In the genomic region with DNA sequence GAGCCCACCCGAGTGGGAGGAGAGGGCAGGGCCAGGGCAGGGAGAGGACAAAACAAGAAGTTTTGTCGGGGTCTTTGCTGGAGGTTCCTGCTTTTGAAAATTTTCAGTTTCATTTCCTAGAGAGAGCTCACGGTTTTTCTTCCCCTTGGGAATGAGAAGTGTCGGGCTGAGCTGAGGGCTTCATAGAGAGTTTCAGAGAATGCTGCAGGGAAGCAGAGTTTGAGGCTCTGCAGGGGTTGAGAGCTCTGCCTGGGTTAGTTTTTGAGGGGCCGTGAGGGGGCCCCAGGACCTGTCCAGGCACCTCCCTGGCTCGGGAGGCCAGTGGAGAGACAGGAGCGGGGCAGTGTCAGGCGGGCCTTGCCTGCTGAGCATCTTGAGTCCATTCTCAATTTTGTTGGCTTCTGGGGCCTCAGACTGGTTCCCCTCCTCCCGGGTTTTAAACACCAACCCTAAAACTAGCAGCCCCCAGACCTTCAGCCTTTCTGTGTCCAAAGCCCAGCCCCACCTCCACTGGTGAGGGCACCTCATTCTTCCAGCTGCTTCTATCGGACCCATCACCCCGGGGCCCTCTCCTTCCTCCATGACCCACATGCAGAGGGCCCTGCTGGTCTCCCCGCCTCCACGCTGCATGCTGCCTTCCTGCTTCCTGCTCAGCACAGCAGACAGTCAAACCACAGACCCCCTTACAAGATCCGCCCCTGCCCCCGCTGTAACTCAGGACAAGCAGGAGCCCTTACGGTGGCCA, we compare ENCODE assay signal across 8 cellular contexts. TPM values are rescaled to one million over a fixed set of nuclear protein-coding genes. Genes with fewer than 3 reads are reported as not detected.
A peak's percentile ranks its signal among the peaks of the same experiment; 100 is the strongest.
DNase-seq lines count a peak whose midpoint lies in the region; ATAC-seq and TF ChIP-seq lines count a peak whose summit lies in the region.

No MANE protein-coding gene starts in this region.

- ATAC-seq in GM18873 (IDR thresholded peaks at IDR 0.05; ENCODE audit: low FRiP score, unreplicated experiment) (no peak), HG02798 (IDR thresholded peaks at IDR 0.05; ENCODE audit: poor library complexity, unreplicated experiment) (no peak)

- H3K4me1 ChIP-seq in SJSA1 (replicated peaks) (peaks cover 45% of the 10 kb centered on the region), prostate gland (replicated peaks) (peaks cover 20% of the 10 kb centered on the region)

- peaks cover 44% of the 10 kb centered on the region for H3K36me3 ChIP-seq in SJSA1
- H3K36me3 ChIP-seq in prostate gland, result no peaks in the 10 kb centered on the region

- H3K4me3 ChIP-seq in SJSA1 (no peak overlapping the region; the same call in 1 of the 2 replicates), cardiac fibroblast (replicated peaks in 1 of 2; ENCODE audit: low read depth in 2 of 2, low read length in 2 of 2) (peak overlapping the region; percentile 16 to 38), prostate gland (peak overlapping the region; percentile 29 to 32)

- intact Hi-C loops in prostate gland (cut with DNase I), result no loop called here

- H3K27me3 ChIP-seq in SJSA1 (replicated peaks) (no peaks in the 10 kb centered on the region), prostate gland (replicated peaks; ENCODE audit: insufficient read depth) (no peaks in the 10 kb centered on the region)

- WGBS in prostate gland, result 67% methylated on average over 16 of the region's 16 CpGs

- TF ChIP-seq CTCF in cardiac fibroblast (IDR thresholded peaks at IDR 0.05; ENCODE audit: low read depth, low read length) (no peak), prostate gland (IDR thresholded peaks at IDR 0.05) (no peak)

- no peak for TF ChIP-seq POLR2A in prostate gland (IDR thresholded peaks at IDR 0.05)

- H3K9me3 ChIP-seq in SJSA1 (replicated peaks) (0 out of 2 replicates have a peak, but pooled peaks cover 3% of the 10 kb centered on the region), prostate gland (no peaks in the 10 kb centered on the region)

- DNase-seq in CMK (ENCODE audit: low read depth) (peak; percentile 64), SJSA1 (ENCODE audit: low read depth in 1 of 2, low spot score in 2 of 2) (peak in 1 of 2 experiments; percentile 53), cardiac fibroblast (ENCODE audit: low read depth in 2 of 2) (no peak), prostate gland (ENCODE audit: low spot score) (no peak), DMS79 (lab: John Stamatoyannopoulos, UW) (no peak), HCEC 1CT (no peak)

- H3K27ac ChIP-seq in SJSA1 (peak overlapping the region; percentile 37; the same call in 1 of the 2 replicates), prostate gland (peak overlapping the region; percentile 99)

RNA-seq across cellular contexts. Expression of gene RNF213, which starts 3.6 kb away (rescaled TPM):
- total RNA-seq in SJSA1 (2014; rRNA removed; shearing (Covaris generic)), result 43.0 and 49.8 TPM in 2 replicates
- total RNA-seq in prostate gland, result 100 to 1,000 TPM in 1 of 2 donors, 10 to 100 TPM in 1; 57.7 to 112 TPM

RNA-seq across cellular contexts. Expression of gene SLC26A11, which starts 44.0 kb away (rescaled TPM):
- 12.3 and 14.3 TPM in 2 replicates for total RNA-seq in SJSA1 (2014; rRNA removed; shearing (Covaris generic))
- 10 to 100 TPM; 16.9 to 32.4 TPM for total RNA-seq in prostate gland

RNA-seq across cellular contexts. Expression of gene SGSH, which starts 44.1 kb away (rescaled TPM):
- total RNA-seq in SJSA1 (2014; rRNA removed; shearing (Covaris generic)), result 18.6 and 26.5 TPM in 2 replicates
- 10 to 100 TPM; 41.2 to 95.7 TPM for total RNA-seq in prostate gland
